In genomic region chr6:37517411-37517812, GRCh38 we compare ENCODE assay signal across 8 cellular contexts. TPM values are rescaled to one million over a fixed set of nuclear protein-coding genes. Genes with fewer than 3 reads are reported as not detected.
DNase-seq lines count a peak whose midpoint lies in the region; ATAC-seq and TF ChIP-seq lines count a peak whose summit lies in the region.

No MANE protein-coding gene starts in this region.

- H3K4me1 ChIP-seq in neural progenitor cell: peaks cover 47% of the 10 kb centered on the region
- peaks cover 6 to 21% (median 17%) of the 10 kb centered on the region in 4 donors for H3K4me1 ChIP-seq in stomach

- no peak for TF ChIP-seq CTCF in CD4-positive, alpha-beta T cell (IDR thresholded peaks at IDR 0.05)
- TF ChIP-seq CTCF in neural progenitor cell (IDR thresholded peaks at IDR 0.05): no peak
- no peak for TF ChIP-seq CTCF in stomach (IDR thresholded peaks at IDR 0.05)

- CTCF ChIA-PET in CD4-positive, alpha-beta T cell (lab: Charles Lee): interaction anchor here (0.8 to 6.6 kb wide), 7 partner anchors 14 to 85 kb away, joined by 3 to 101 read pairs (median 5); partner anchors contain the start of genes CCDC167 and CMTR1

- peak overlapping the region; percentile 97 for H3K27ac Mint-ChIP-seq in CD4-positive, alpha-beta T cell
- no peak overlapping the region for H3K27ac Mint-ChIP-seq in neural progenitor cell

- H3K27me3 ChIP-seq in CD4-positive, alpha-beta T cell (ENCODE audit: control insufficient read depth, insufficient read depth, low read length): no peaks in the 10 kb centered on the region
- H3K27me3 ChIP-seq in neural progenitor cell: peaks cover 23% of the 10 kb centered on the region
- H3K27me3 ChIP-seq in stomach: peaks cover 0 to 46% (median 22%) of the 10 kb centered on the region in 3 donors

- H3K4me3 Mint-ChIP-seq in CD4-positive, alpha-beta T cell: peak overlapping the region; percentile 83
- H3K4me3 Mint-ChIP-seq in neural progenitor cell: peak overlapping the region; percentile 28

- no peak for TF ChIP-seq POLR2A in stomach (IDR thresholded peaks at IDR 0.05)

- no peak overlapping the region for H3K4me2 ChIP-seq in neural progenitor cell

- H3K27me3 Mint-ChIP-seq in CD4-positive, alpha-beta T cell: no peaks in the 10 kb centered on the region
- H3K27me3 Mint-ChIP-seq in neural progenitor cell (ENCODE audit: insufficient read depth, low read depth): peaks cover 17% of the 10 kb centered on the region

- H4K20me1 ChIP-seq in neural progenitor cell (ENCODE audit: low read depth): no peaks in the 10 kb centered on the region

- peaks cover 83% of the 10 kb centered on the region for H3K4me1 Mint-ChIP-seq in CD4-positive, alpha-beta T cell (ENCODE audit: low read depth)
- peaks cover 53% of the 10 kb centered on the region for H3K4me1 Mint-ChIP-seq in neural progenitor cell

- intact Hi-C loops in CD4-positive, alpha-beta T cell (cut with DNase I, micrococcal nuclease): loop anchor here (1.0 to 5.0 kb wide), 8 partner anchors 15 to 1790 kb away; partner anchors contain the start of gene CMTR1 (in 1 of the 2)
- intact Hi-C loops in stomach (cut with DNase I; ENCODE audit: low total_unique reads): no loop called here

- no peak overlapping the region for H3K9ac ChIP-seq in neural progenitor cell

- no peak for TF ChIP-seq EP300 in stomach (IDR thresholded peaks at IDR 0.05)

- peak; percentile 60 to 84 (median 70) for DNase-seq in CD4-positive, alpha-beta T cell
- peak; percentile 56 to 88 for DNase-seq in NCI-H524 (lab: John Stamatoyannopoulos, UW)
- peak; percentile 48 for DNase-seq in activated T-cell treated with anti-CD3 and anti-CD28 coated beads for 4 hours
- DNase-seq in neural progenitor cell (ENCODE audit: low spot score): no peak
- DNase-seq in stomach: no peak
- DNase-seq in NCI-H1105 treated with DMSO at 0.1 percent for 48 hours (lab: John Stamatoyannopoulos, UW): no peak
- DNase-seq in NCI-H1436 (lab: John Stamatoyannopoulos, UW): no peak
- no peak for DNase-seq in ecto neural progenitor cell (ENCODE audit: low spot score)

- H3K36me3 ChIP-seq in neural progenitor cell (no peaks in the 10 kb centered on the region), stomach (no peaks in the 10 kb centered on the region)

- H3K9me3 Mint-ChIP-seq in CD4-positive, alpha-beta T cell: no peaks in the 10 kb centered on the region
- H3K9me3 Mint-ChIP-seq in neural progenitor cell: peaks cover 6% of the 10 kb centered on the region

- 60 to 77% (median 73%) methylated on average over 11 of the region's 11 CpGs for WGBS in stomach, 5 donors

- H2AFZ ChIP-seq in neural progenitor cell (replicated peaks): no peak overlapping the region

- POLR2A ChIA-PET in CD4-positive, alpha-beta T cell (lab: Charles Lee): interaction anchor here (0.6 to 7.2 kb wide), 22 partner anchors 8 to 1186 kb away, joined by 3 to 330 read pairs (median 8); partner anchors contain the start of genes BTBD9, CCDC167, CMTR1 and ZFAND3

- H3F3A ChIP-seq in neural progenitor cell (ENCODE audit: low read depth): peaks cover 37% of the 10 kb centered on the region

- no peaks in the 10 kb centered on the region for H3K79me2 ChIP-seq in neural progenitor cell (ENCODE audit: low read depth)

- peak overlapping the region; percentile 100 for H3K27ac ChIP-seq in CD4-positive, alpha-beta T cell (ENCODE audit: low read depth, low read length)
- no peak overlapping the region for H3K27ac ChIP-seq in neural progenitor cell
- H3K27ac ChIP-seq in stomach: peak overlapping the region in 2 of 5 donors; percentile 48 to 68

- ATAC-seq in CD4-positive, alpha-beta T cell (ENCODE audit: poor library complexity): peak; percentile 62

- H3K4me3 ChIP-seq in neural progenitor cell: no peak overlapping the region
- H3K4me3 ChIP-seq in stomach: no peak overlapping the region

- H3K36me3 Mint-ChIP-seq in CD4-positive, alpha-beta T cell (ENCODE audit: low read depth): peaks cover 27% of the 10 kb centered on the region
- H3K36me3 Mint-ChIP-seq in neural progenitor cell: no peaks in the 10 kb centered on the region

- no peaks in the 10 kb centered on the region for H3K9me3 ChIP-seq in CD4-positive, alpha-beta T cell (ENCODE audit: control insufficient read depth, low read length)
- H3K9me3 ChIP-seq in neural progenitor cell (ENCODE audit: low read depth) (no peaks in the 10 kb centered on the region), stomach (peaks cover 0 to 7% (median 0%) of the 10 kb centered on the region in 4 donors)

RNA-seq across cellular contexts. Expression of gene CCDC167, which starts 17.7 kb away (rescaled TPM):
- total RNA-seq in CD4-positive, alpha-beta T cell: 1 to 10 TPM; 7.3 to 8.0 TPM
- total RNA-seq in neural progenitor cell (ENCODE audit: low replicate concordance) (30.4 and 56.5 TPM in 2 replicates), stomach (10 to 100 TPM in 3 of 5 donors, 1 to 10 TPM in 1, not detected in 1; 4.2 to 46.9 (median 28.8) TPM)
- 10 to 100 TPM; 26.0 to 47.8 (median 42.5) TPM for polyA plus RNA-seq in stomach

Comparison
In these comparisons a context has a peak if more than half of its experiments do, and no peak if none do; other contexts are left out.
1. DNase-seq: peak in CD4-positive, alpha-beta T cell (10 of 10), NCI-H524 (2 of 2) and activated T-cell treated with anti-CD3 and anti-CD28 coated beads for 4 hours (single experiment); none in neural progenitor cell (single experiment), stomach (single experiment), NCI-H1105 treated with DMSO at 0.1 percent for 48 hours (single experiment), NCI-H1436 (single experiment) and ecto neural progenitor cell (single experiment).